17 cellular contexts compared by ENCODE assay signal in genomic region chr2:240131296-240131695, GRCh38. TPM values are rescaled to one million over a fixed set of nuclear protein-coding genes. Genes with fewer than 3 reads are reported as not detected.
DNase-seq lines count a peak whose midpoint lies in the region; ATAC-seq lines count a peak whose summit lies in the region.
"Had no signal": no experiment of that assay in that cellular context is flagged by ENCODE, and none has a peak within 500 bp of the region (broad histone marks: within the 10 kb centered on the region; RNA-seq: fewer than 3 reads in every experiment).

No MANE protein-coding gene starts in this region.

- WGBS in aorta, 2 donors: 92 to 96% methylated on average over 16 of the region's 16 CpGs

- H3K27ac ChIP-seq in aorta (ENCODE audit: low read depth in 1 of 2, low read length in 2 of 2): no peak overlapping the region
- H3K27ac ChIP-seq: 22Rv1 had no signal

- intact Hi-C loops in cardiac septum (cut with DNase I) (no loop called here), left ventricle myocardium superior (cut with micrococcal nuclease) (no loop called here), posterior vena cava (cut with DNase I) (no loop called here), aorta (cut with DNase I) (no loop called here)

- no peaks in the 10 kb centered on the region for H3K27me3 ChIP-seq in aorta (ENCODE audit: control insufficient read depth in 1 of 2, insufficient read depth in 2 of 2, low read length in 1 of 2)

- peaks cover 3 to 22% of the 10 kb centered on the region in 2 donors for H3K36me3 ChIP-seq in aorta (ENCODE audit: control insufficient read depth in 1 of 2, insufficient read depth in 2 of 2, low read length in 1 of 2)

- DNase-seq in activated CD4-positive, CD25-positive, alpha-beta regulatory T cell treated with anti-CD3 and anti-CD28 coated beads, Interleukin-2, amount 50 U/mL, for 72 hours: peak; percentile 17
- DNase-seq in activated CD4-positive, CD25-positive, alpha-beta regulatory T cell (lab: John Stamatoyannopoulos, UW): no peak
- DNase-seq in cardiac septum (ENCODE audit: low spot score) (peak; percentile 35), left ventricle myocardium superior (no peak), posterior vena cava (ENCODE audit: low spot score) (peak; percentile 62), aorta (peak; percentile 27 to 72), NCI-H1092 treated with DMSO at 0.1 percent for 48 hours (lab: John Stamatoyannopoulos, UW) (no peak)
- DNase-seq: HCEC 1CT, IMR-90, NCI-H1930, NCI-H2171, NCI-H82, SHP77 treated with DMSO at 0.1 percent for 48 hours had no signal

- no peak overlapping the region for H3K4me3 ChIP-seq in aorta (ENCODE audit: low read length in 2 of 2)

- no peak for ATAC-seq in left ventricle myocardium superior
- no peak for ATAC-seq in aorta (ENCODE audit: low FRiP score)
- no peak for ATAC-seq in GM18868 (IDR thresholded peaks at IDR 0.05; ENCODE audit: unreplicated experiment)

- H3K4me1 ChIP-seq in aorta (ENCODE audit: control insufficient read depth in 1 of 2, insufficient read depth in 2 of 2, low read length in 2 of 2): no peaks in the 10 kb centered on the region

- H3K9me3 ChIP-seq in aorta (ENCODE audit: control insufficient read depth, low read length): peaks cover 3% of the 10 kb centered on the region

RNA-seq across cellular contexts. Expression of gene COPS9, which starts 4.8 kb away (rescaled TPM):
- 149 TPM for total RNA-seq in cardiac septum
- 204 TPM for total RNA-seq in left ventricle myocardium superior
- total RNA-seq in posterior vena cava: 100 to 1,000 TPM in 1 of 2 donors, 10 to 100 TPM in 1; 93.3 to 127 TPM
- total RNA-seq in aorta: 10 to 100 TPM; 83.7 to 94.0 TPM
- polyA plus RNA-seq in aorta: 100 to 1,000 TPM; 415 to 787 TPM

RNA-seq across cellular contexts. Expression of gene OTOS, which starts 9.2 kb away (rescaled TPM):
- not detected for total RNA-seq in cardiac septum
- not detected for total RNA-seq in left ventricle myocardium superior
- total RNA-seq in posterior vena cava: not detected
- not detected for total RNA-seq in aorta
- not detected for polyA plus RNA-seq in aorta
- total RNA-seq: IMR-90, NCI-H460 had no signal
- polyA plus RNA-seq: BJ had no signal

Comparison
In these comparisons a context has a peak if more than half of its experiments do, and no peak if none do; other contexts are left out.
1. DNase-seq: peak in activated CD4-positive, CD25-positive, alpha-beta regulatory T cell treated with anti-CD3 and anti-CD28 coated beads, Interleukin-2, amount 50 U/mL, for 72 hours (single experiment), cardiac septum (single experiment), posterior vena cava (single experiment) and aorta (2 of 2); none in activated CD4-positive, CD25-positive, alpha-beta regulatory T cell (0 of 4), left ventricle myocardium superior (single experiment) and NCI-H1092 treated with DMSO at 0.1 percent for 48 hours (single experiment).